ENCODE assay signal across 11 cellular contexts in genomic region chr11:117045196-117045595, GRCh38. TPM values are rescaled to one million over a fixed set of nuclear protein-coding genes. Genes with fewer than 3 reads are reported as not detected.
DNase-seq lines count a peak whose midpoint lies in the region; ATAC-seq, FAIRE-seq and TF ChIP-seq lines count a peak whose summit lies in the region.
"Had no signal": no experiment of that assay in that cellular context is flagged by ENCODE, and none has a peak within 500 bp of the region (broad histone marks: within the 10 kb centered on the region; RNA-seq: fewer than 3 reads in every experiment).

No MANE protein-coding gene starts in this region.

- H3K9me1 ChIP-seq in keratinocyte (ENCODE audit: control insufficient read depth, extremely low read depth, insufficient read depth, low read length) = no peaks in the 10 kb centered on the region

- H2AFZ ChIP-seq in keratinocyte (ENCODE audit: control insufficient read depth, low read length) = no peak overlapping the region

- H3K9ac ChIP-seq in keratinocyte (ENCODE audit: control insufficient read depth, extremely low read depth, insufficient read depth, low read length) (peak overlapping the region; percentile 34), subcutaneous abdominal adipose tissue (ENCODE audit: low read length in 5 of 5) (peak overlapping the region in 2 of 5 donors; percentile 39 to 43)

- no peaks in the 10 kb centered on the region for H3K27me3 Mint-ChIP-seq in activated CD4-positive, alpha-beta T cell treated with anti-CD3 and anti-CD28 coated beads for 36 hours
- H3K27me3 Mint-ChIP-seq in activated CD4-positive, alpha-beta T cell treated with anti-CD3 and anti-CD28 coated beads, Interleukin-2, amount 10 ng/mL, durations not matched to agents 7 days and 5 days = no peaks in the 10 kb centered on the region

- peaks cover 47% of the 10 kb centered on the region for H3K4me1 Mint-ChIP-seq in activated CD4-positive, alpha-beta T cell treated with anti-CD3 and anti-CD28 coated beads for 36 hours
- peaks cover 17% of the 10 kb centered on the region for H3K4me1 Mint-ChIP-seq in activated CD4-positive, alpha-beta T cell treated with anti-CD3 and anti-CD28 coated beads, Interleukin-2, amount 10 ng/mL, durations not matched to agents 7 days and 5 days

- POLR2A ChIA-PET in activated CD4-positive, alpha-beta T cell treated with anti-CD3 and anti-CD28 coated beads for 36 hours (lab: Charles Lee) = interaction anchor here (0.7 kb wide), 1 partner anchor 173 kb away, joined by 3 read pairs; no protein-coding TSS in a partner anchor
- POLR2A ChIA-PET in activated CD4-positive, alpha-beta T cell treated with anti-CD3 and anti-CD28 coated beads, Interleukin-2, amount 10 ng/mL, durations not matched to agents 7 days and 5 days (lab: Charles Lee) = no interaction called here

- peaks cover 28% of the 10 kb centered on the region for H3K4me1 ChIP-seq in keratinocyte (ENCODE audit: control insufficient read depth, extremely low read depth, insufficient read depth, low read length)
- peaks cover 0 to 26% (median 18%) of the 10 kb centered on the region in 5 donors for H3K4me1 ChIP-seq in subcutaneous abdominal adipose tissue (ENCODE audit: control insufficient read depth in 5 of 5, insufficient read depth in 5 of 5, low read length in 5 of 5)

- no peaks in the 10 kb centered on the region for H3K9me3 Mint-ChIP-seq in activated CD4-positive, alpha-beta T cell treated with anti-CD3 and anti-CD28 coated beads for 36 hours (ENCODE audit: low read depth)
- no peaks in the 10 kb centered on the region for H3K9me3 Mint-ChIP-seq in activated CD4-positive, alpha-beta T cell treated with anti-CD3 and anti-CD28 coated beads, Interleukin-2, amount 10 ng/mL, durations not matched to agents 7 days and 5 days

- no peaks in the 10 kb centered on the region for H3K9me3 ChIP-seq in keratinocyte (ENCODE audit: control insufficient read depth, low read depth, low read length)
- H3K9me3 ChIP-seq in subcutaneous abdominal adipose tissue (ENCODE audit: control insufficient read depth in 5 of 5, low read length in 5 of 5) = no peaks in the 10 kb centered on the region

- H3K4me3 Mint-ChIP-seq in activated CD4-positive, alpha-beta T cell treated with anti-CD3 and anti-CD28 coated beads for 36 hours = no peak overlapping the region
- no peak overlapping the region for H3K4me3 Mint-ChIP-seq in activated CD4-positive, alpha-beta T cell treated with anti-CD3 and anti-CD28 coated beads, Interleukin-2, amount 10 ng/mL, durations not matched to agents 7 days and 5 days

- ATAC-seq in activated CD4-positive, alpha-beta T cell treated with anti-CD3 and anti-CD28 coated beads for 36 hours = no peak

- dilution Hi-C loops in keratinocyte (cut with MboI; ENCODE audit: extremely low pct_ligation_motif_present, low sequenced_read_pairs) = no loop called here

- H3K36me3 ChIP-seq in keratinocyte (ENCODE audit: control insufficient read depth in 2 of 2, extremely low read depth in 1 of 2, insufficient read depth in 2 of 2, low read length in 2 of 2) = no peaks in the 10 kb centered on the region
- H3K36me3 ChIP-seq in subcutaneous abdominal adipose tissue (ENCODE audit: control insufficient read depth in 5 of 5, insufficient read depth in 5 of 5, low read length in 5 of 5) = no peaks in the 10 kb centered on the region

- no peaks in the 10 kb centered on the region for H3K27me3 ChIP-seq in keratinocyte (ENCODE audit: control insufficient read depth, extremely low read depth, insufficient read depth, low read length)
- no peaks in the 10 kb centered on the region for H3K27me3 ChIP-seq in subcutaneous abdominal adipose tissue (ENCODE audit: control insufficient read depth in 5 of 5, insufficient read depth in 4 of 5, low read length in 5 of 5)

- H3K4me3 ChIP-seq in keratinocyte (ENCODE audit: control insufficient read depth in 2 of 3, extremely low read depth in 1 of 3, insufficient read depth in 2 of 3, low read depth in 1 of 3, low read length in 3 of 3) = peak overlapping the region in 2 of 3 experiments; percentile 29 to 54
- peak overlapping the region in 4 of 5 donors; percentile 3 to 32 (median 16) for H3K4me3 ChIP-seq in subcutaneous abdominal adipose tissue (ENCODE audit: low read depth in 1 of 5, low read length in 5 of 5)

- peak overlapping the region; percentile 86 for H3K27ac ChIP-seq in angular gyrus (ENCODE audit: low read depth, low read length)
- peak overlapping the region; percentile 57 for H3K27ac ChIP-seq in keratinocyte (ENCODE audit: control insufficient read depth, insufficient read depth, low read length)
- H3K27ac ChIP-seq in subcutaneous abdominal adipose tissue (ENCODE audit: low read depth, low read length) = peak overlapping the region; percentile 83

- CTCF ChIA-PET in activated CD4-positive, alpha-beta T cell treated with anti-CD3 and anti-CD28 coated beads for 36 hours (lab: Charles Lee) = interaction anchor here (0.6 to 1.6 kb wide), 3 partner anchors 28 to 61 kb away, joined by 3 read pairs; no protein-coding TSS in a partner anchor
- CTCF ChIA-PET in activated CD4-positive, alpha-beta T cell treated with anti-CD3 and anti-CD28 coated beads, Interleukin-2, amount 10 ng/mL, durations not matched to agents 7 days and 5 days (lab: Charles Lee) = interaction anchor here (0.6 to 1.3 kb wide), 4 partner anchors 12 to 137 kb away, joined by 3 to 5 read pairs (median 4); no protein-coding TSS in a partner anchor

- no peak for DNase-seq in activated CD4-positive, alpha-beta T cell treated with anti-CD3 and anti-CD28 coated beads for 36 hours
- no peak for DNase-seq in activated CD4-positive, alpha-beta T cell treated with anti-CD3 and anti-CD28 coated beads, Interleukin-2, amount 50 U/mL, for 48 hours
- no peak for DNase-seq in keratinocyte (ENCODE audit: low read depth, low spot score)
- DNase-seq in GM20000 (ENCODE audit: low spot score) = no peak
- DNase-seq in NCI-H2171 (lab: John Stamatoyannopoulos, UW) = no peak
- no peak for DNase-seq in activated CD4-positive, alpha-beta T cell treated with anti-CD3 and anti-CD28 coated beads, Interleukin-2, amount 10 ng/mL, durations not matched to agents 7 days and 5 days
- DNase-seq: activated CD4-positive, alpha-beta T cell treated with anti-CD3 and anti-CD28 coated beads for 48 hours; stimulated activated CD4-positive, alpha-beta T cell treated with anti-CD3 and anti-CD28 coated beads, Interleukin-12 subunit alpha, Interleukin-12 subunit beta, amount 100 ng/mL, for 4 hours had no signal

- H3K27ac Mint-ChIP-seq in activated CD4-positive, alpha-beta T cell treated with anti-CD3 and anti-CD28 coated beads for 36 hours = peak overlapping the region; percentile 47
- no peak overlapping the region for H3K27ac Mint-ChIP-seq in activated CD4-positive, alpha-beta T cell treated with anti-CD3 and anti-CD28 coated beads, Interleukin-2, amount 10 ng/mL, durations not matched to agents 7 days and 5 days

- peak; percentile 56 for FAIRE-seq in keratinocyte (lab: Jason Lieb, UNC)
- FAIRE-seq: urothelium cell line had no signal

- TF ChIP-seq CTCF in keratinocyte (optimal IDR thresholded peaks at IDR 0.05 in 1 of 3, IDR thresholded peaks at IDR 0.05 in 1 of 3, conservative IDR thresholded peaks at IDR 0.05 in 1 of 3; ENCODE audit: extremely low read depth in 1 of 3, insufficient read depth in 2 of 3, low read length in 3 of 3) (no peak), GM20000 (IDR thresholded peaks at IDR 0.05; ENCODE audit: extremely low read depth, missing control alignments) (no peak)

- peaks cover 5% of the 10 kb centered on the region for H3K36me3 Mint-ChIP-seq in activated CD4-positive, alpha-beta T cell treated with anti-CD3 and anti-CD28 coated beads for 36 hours (ENCODE audit: low read depth)
- H3K36me3 Mint-ChIP-seq in activated CD4-positive, alpha-beta T cell treated with anti-CD3 and anti-CD28 coated beads, Interleukin-2, amount 10 ng/mL, durations not matched to agents 7 days and 5 days (ENCODE audit: low read depth) = peaks cover 1% of the 10 kb centered on the region

- intact Hi-C loops in activated CD4-positive, alpha-beta T cell treated with anti-CD3 and anti-CD28 coated beads for 36 hours (cut with DNase I, micrococcal nuclease) = loop anchor here in 1 of 2 experiments (2.0 kb wide), 1 partner anchor 18 kb away; no protein-coding TSS in a partner anchor

- H3K4me2 ChIP-seq in keratinocyte (ENCODE audit: control insufficient read depth, extremely low read depth, insufficient read depth, low read depth, low read length) = peak overlapping the region; percentile 81

- H3K79me2 ChIP-seq in keratinocyte (ENCODE audit: control insufficient read depth, insufficient read depth, low read length) = peaks cover 59% of the 10 kb centered on the region

- no peaks in the 10 kb centered on the region for H4K20me1 ChIP-seq in keratinocyte (ENCODE audit: control insufficient read depth, extremely low read depth, insufficient read depth, low read length)

RNA-seq across cellular contexts. Expression of gene SIK3, which starts 53.0 kb away (rescaled TPM):
- 10 to 100 TPM; 23.6 to 25.3 TPM for total RNA-seq in activated CD4-positive, alpha-beta T cell treated with anti-CD3 and anti-CD28 coated beads for 36 hours
- 4.4 to 10.7 TPM (median 8.2 TPM) in 3 replicates for polyA plus RNA-seq in keratinocyte
- 13.4 TPM for polyA plus RNA-seq in keratinocyte (2011; ENCODE audit: low read depth)
- polyA plus RNA-seq in keratinocyte (2011; cell fraction: cytosol; rRNA removed) = 9.1 and 10.4 TPM in 2 replicates
- 27.3 and 28.8 TPM in 2 replicates for polyA plus RNA-seq in keratinocyte (2011; cell fraction: nucleus; rRNA removed)
- polyA plus RNA-seq in keratinocyte (2012; ENCODE audit: low replicate concordance) = 9.5 and 15.3 TPM in 2 replicates
- polyA minus RNA-seq in keratinocyte = 14.6 to 51.7 TPM (median 22.5 TPM) in 3 replicates
- polyA minus RNA-seq in keratinocyte (2011; cell fraction: cytosol; rRNA and poly(A)+ RNA removed) = 12.1 TPM
- 21.2 and 44.1 TPM in 2 replicates for polyA minus RNA-seq in keratinocyte (2011; cell fraction: nucleus; rRNA and poly(A)+ RNA removed)
- 10 to 100 TPM; 37.5 to 39.6 TPM for total RNA-seq in activated CD4-positive, alpha-beta T cell treated with anti-CD3 and anti-CD28 coated beads, Interleukin-2, amount 10 ng/mL, durations not matched to agents 7 days and 5 days
